In genomic region chr2:73780242-73780582, GRCh38 we compare ENCODE assay signal across 8 cellular contexts. TPM values are rescaled to one million over a fixed set of nuclear protein-coding genes. Genes with fewer than 3 reads are reported as not detected.
DNase-seq lines count a peak whose midpoint lies in the region; ATAC-seq, FAIRE-seq and TF ChIP-seq lines count a peak whose summit lies in the region.

No MANE protein-coding gene starts in this region.

- H3K79me2 ChIP-seq in GM12878 (ENCODE audit: control insufficient read depth, insufficient read depth, low read length): peaks cover 33% of the 10 kb centered on the region

- no peaks in the 10 kb centered on the region for H3K9me3 ChIP-seq in left ventricle myocardium inferior (replicated peaks)
- no peaks in the 10 kb centered on the region for H3K9me3 ChIP-seq in GM12878 (replicated peaks; ENCODE audit: control insufficient read depth, insufficient read depth, low read length)
- no peaks in the 10 kb centered on the region for H3K9me3 ChIP-seq in mucosa of descending colon

- SMC1A ChIA-PET in GM12878 (lab: Charles Lee; ENCODE audit: uncharacterized antibody, unreplicated experiment): interaction anchor here (0.5 to 1.5 kb wide), 3 partner anchors 9 to 63 kb away, joined by 3 to 5 read pairs (median 5); no protein-coding TSS in a partner anchor

- peak overlapping the region; percentile 50 for H2AFZ ChIP-seq in GM12878 (ENCODE audit: control insufficient read depth, low read depth, low read length)

- H3K36me3 ChIP-seq in left ventricle myocardium inferior (peaks cover 25% of the 10 kb centered on the region), GM12878 (ENCODE audit: control insufficient read depth in 2 of 2, insufficient read depth in 2 of 2, low read length in 1 of 2) (peaks cover 0 to 4% of the 10 kb centered on the region in 2 experiments; a peak in 1 of 4 replicates), mucosa of descending colon (ENCODE audit: low read depth) (no peaks in the 10 kb centered on the region)

- peak overlapping the region; percentile 63 for H3K4me2 ChIP-seq in GM12878 (ENCODE audit: control insufficient read depth, insufficient read depth)

- POLR2A ChIA-PET in GM12878 (lab: Charles Lee): no interaction called here

- H3K27me3 ChIP-seq in left ventricle myocardium inferior (ENCODE audit: low read depth) (no peaks in the 10 kb centered on the region), GM12878 (replicated peaks in 1 of 2; ENCODE audit: control insufficient read depth in 2 of 2, insufficient read depth in 2 of 2, low read length in 1 of 2) (no peaks in the 10 kb centered on the region)

- TF ChIP-seq CTCF in left ventricle myocardium inferior (IDR thresholded peaks at IDR 0.05; ENCODE audit: borderline replicate concordance) (no peak), GM12878 (IDR thresholded peaks at IDR 0.05 in 2 of 3, conservative IDR thresholded peaks at IDR 0.05 in 1 of 3; ENCODE audit: control insufficient read depth in 2 of 3, extremely low read depth in 1 of 3, insufficient read depth in 1 of 3, low read depth in 3 of 3, low read length in 3 of 3) (no peak), mucosa of descending colon (IDR thresholded peaks at IDR 0.05) (no peak)

- peak overlapping the region; percentile 94 for H3K27ac ChIP-seq in left ventricle myocardium inferior (replicated peaks)
- no peak overlapping the region for H3K27ac ChIP-seq in GM12878 (ENCODE audit: control insufficient read depth, insufficient read depth)

- no peak for TF ChIP-seq RAD21 in GM12878 (IDR thresholded peaks at IDR 0.05; ENCODE audit: insufficient read depth, low read depth, low read length)

- ATAC-seq in Right ventricle myocardium inferior: no peak
- ATAC-seq in GM12878: no peak
- no peak for ATAC-seq in mucosa of descending colon
- no peak for ATAC-seq in HG02885 (IDR thresholded peaks at IDR 0.05; ENCODE audit: poor library complexity, unreplicated experiment)
- no peak for ATAC-seq in HG03439 (IDR thresholded peaks at IDR 0.05; ENCODE audit: unreplicated experiment)

- H3K9ac ChIP-seq in GM12878 (ENCODE audit: control insufficient read depth, insufficient read depth, low read length): no peak overlapping the region

- H3K4me3 ChIP-seq in left ventricle myocardium inferior: peak overlapping the region; percentile 80
- no peak overlapping the region for H3K4me3 ChIP-seq in GM12878
- H3K4me3 ChIP-seq in mucosa of descending colon: peak overlapping the region; percentile 56

- DNase-seq in left ventricle myocardium inferior (no peak), Right ventricle myocardium inferior (ENCODE audit: missing footprints) (no peak), GM12878 (ENCODE audit: low read depth, low spot score) (no peak), mucosa of descending colon (no peak), NCI-H1092 treated with DMSO at 0.1 percent for 48 hours (lab: John Stamatoyannopoulos, UW) (no peak), NCI-H1930 (lab: John Stamatoyannopoulos, UW) (no peak)

- 3% methylated on average over 6 of the region's 6 CpGs for WGBS in GM12878 (ENCODE audit: insufficient coverage, insufficient replicate concordance, low lambda C conversion rate, missing lambda C conversion rate)

- intact Hi-C loops in left ventricle myocardium inferior (cut with micrococcal nuclease) (no loop called here), Right ventricle myocardium inferior (cut with DNase I) (loop anchor here (10.0 kb wide), 1 partner anchor 45 kb away; the partner anchor contains the start of gene TPRKB), GM12878 (cut with micrococcal nuclease; ENCODE audit: unreplicated experiment) (no loop called here), mucosa of descending colon (cut with DNase I, micrococcal nuclease) (no loop called here)

- CTCF ChIA-PET in GM12878 (lab: Yijun Ruan, JAX): interaction anchor here (1.0 to 1.6 kb wide), 6 partner anchors 8 to 90 kb away, joined by 3 to 6 read pairs (median 6); no protein-coding TSS in a partner anchor

- no peak for TF ChIP-seq EP300 in GM12878 (IDR thresholded peaks at IDR 0.05; ENCODE audit: borderline replicate concordance in 1 of 2, control insufficient read depth in 1 of 2, low read depth in 2 of 2, low read length in 2 of 2)

- peaks cover 26% of the 10 kb centered on the region for H3K4me1 ChIP-seq in left ventricle myocardium inferior
- H3K4me1 ChIP-seq in GM12878 (ENCODE audit: control insufficient read depth, insufficient read depth, low read length): peaks cover 4% of the 10 kb centered on the region; the same call in 1 of the 2 replicates
- H3K4me1 ChIP-seq in mucosa of descending colon (ENCODE audit: low read depth): peaks cover 9% of the 10 kb centered on the region

- in situ Hi-C loops in GM12878 (cut with MboI): no loop called here

- H4K20me1 ChIP-seq in GM12878 (ENCODE audit: control insufficient read depth, insufficient read depth): no peaks in the 10 kb centered on the region

- RAD21 ChIA-PET in GM12878 (lab: Charles Lee; ENCODE audit: unreplicated experiment): interaction anchor here (1.6 kb wide), 1 partner anchor 41 kb away, joined by 5 read pairs; no protein-coding TSS in a partner anchor

- no TSS peak for BruUV-seq in GM12878 (replicated peaks; lab: Mats Ljungman, UMichigan)

- no peak for FAIRE-seq in GM12878 (lab: Jason Lieb, UNC)

- TF ChIP-seq POLR2A in GM12878 (IDR thresholded peaks at IDR 0.05; ENCODE audit: low read depth, low read length): no peak

RNA-seq across cellular contexts. Expression of gene DUSP11, which starts 0.3 kb away (rescaled TPM):
- total RNA-seq in left ventricle myocardium inferior (10.6 TPM), Right ventricle myocardium inferior (10.6 TPM), GM12878 (2014; rRNA removed) (48.9 and 51.7 TPM in 2 replicates), GM12878 (2014; rRNA removed; fragmentation: Illumina TruSeq; extraction: Trizol) (36.4 and 40.3 TPM in 2 replicates), GM12878 (2021) (25.9 and 26.4 TPM in 2 replicates), mucosa of descending colon (10 to 100 TPM; 18.5 to 22.5 (median 21.0) TPM)
- total RNA-seq in GM12878 (2013; cell fraction: nucleolus; rRNA removed): 61.7 and 65.2 TPM in 2 replicates
- polyA plus RNA-seq in GM12878 (2011; ENCODE audit: low read depth): 21.6 TPM
- polyA plus RNA-seq in GM12878 (2011; rRNA removed) (41.6 and 56.9 TPM in 2 replicates), GM12878 (2014; fragmentation: Illumina TruSeq; extraction: Trizol) (46.9 and 59.9 TPM in 2 replicates), GM12878 (2014; fragmentation: Nextera tagmentation; extraction: Ambion mirVana) (10 to 100 TPM; 57.1 to 76.7 TPM), GM12878 (2014; rRNA removed) (34.7 and 37.3 TPM in 2 replicates), GM12878 (2016; fragmentation: Nextera tagmentation; extraction: Ambion mirVana) (10 to 100 TPM; 73.6 to 78.4 TPM)
- 21.5 and 24.3 TPM in 2 replicates for polyA plus RNA-seq in GM12878 (2011; cell fraction: cytosol; rRNA removed)
- polyA plus RNA-seq in GM12878 (2011; cell fraction: nucleus; rRNA removed): 17.5 and 18.4 TPM in 2 replicates
- polyA plus RNA-seq in GM12878 (2012): 27.8 and 29.2 TPM in 2 replicates
- polyA minus RNA-seq in GM12878 (2011; rRNA and poly(A)+ RNA removed): 11.8 and 14.4 TPM in 2 replicates
- 7.2 and 7.4 TPM in 2 replicates for polyA minus RNA-seq in GM12878 (2011; cell fraction: cytosol; rRNA and poly(A)+ RNA removed)
- 17.8 and 28.2 TPM in 2 replicates for polyA minus RNA-seq in GM12878 (2011; cell fraction: nucleus; rRNA and poly(A)+ RNA removed)

RNA-seq across cellular contexts. Expression of gene C2orf78, which starts 3.8 kb away (rescaled TPM):
- not detected for total RNA-seq in left ventricle myocardium inferior
- not detected for total RNA-seq in Right ventricle myocardium inferior
- total RNA-seq in GM12878 (2013; cell fraction: nucleolus; rRNA removed): not detected in 2 replicates
- total RNA-seq in GM12878 (2014; rRNA removed): 0.27 and 0.28 TPM in 2 replicates
- total RNA-seq in GM12878 (2014; rRNA removed; fragmentation: Illumina TruSeq; extraction: Trizol): 0.36 and 0.46 TPM in 2 replicates
- total RNA-seq in GM12878 (2021): 0.44 and 0.51 TPM in 2 replicates
- polyA plus RNA-seq in GM12878 (2011; ENCODE audit: low read depth): not detected
- 0.08 and 0.13 TPM in 2 replicates for polyA plus RNA-seq in GM12878 (2011; rRNA removed)
- 0.05 and 0.13 TPM in 2 replicates for polyA plus RNA-seq in GM12878 (2011; cell fraction: cytosol; rRNA removed)
- 0.04 TPM in 2 replicates for polyA plus RNA-seq in GM12878 (2011; cell fraction: nucleus; rRNA removed)
- 0.07 and 0.14 TPM in 2 replicates for polyA plus RNA-seq in GM12878 (2012)
- 0.62 and 0.84 TPM in 2 replicates for polyA plus RNA-seq in GM12878 (2014; fragmentation: Illumina TruSeq; extraction: Trizol)
- under 1 TPM; 0.13 to 0.27 TPM for polyA plus RNA-seq in GM12878 (2014; fragmentation: Nextera tagmentation; extraction: Ambion mirVana)
- 0.23 and 0.82 TPM in 2 replicates for polyA plus RNA-seq in GM12878 (2014; rRNA removed)
- polyA plus RNA-seq in GM12878 (2016; fragmentation: Nextera tagmentation; extraction: Ambion mirVana): under 1 TPM; 0.52 to 0.81 TPM
- polyA minus RNA-seq in GM12878 (2011; rRNA and poly(A)+ RNA removed): not detected in 2 replicates
- polyA minus RNA-seq in GM12878 (2011; cell fraction: cytosol; rRNA and poly(A)+ RNA removed): not detected in 2 replicates
- not detected in 2 replicates for polyA minus RNA-seq in GM12878 (2011; cell fraction: nucleus; rRNA and poly(A)+ RNA removed)
- not detected for total RNA-seq in mucosa of descending colon

RNA-seq across cellular contexts. Expression of gene TPRKB, which starts 43.1 kb away (rescaled TPM):
- total RNA-seq in left ventricle myocardium inferior: 30.6 TPM
- total RNA-seq in Right ventricle myocardium inferior: 45.9 TPM
- total RNA-seq in GM12878 (2013; cell fraction: nucleolus; rRNA removed): 17.4 and 18.7 TPM in 2 replicates
- total RNA-seq in GM12878 (2014; rRNA removed): 32.5 and 36.8 TPM in 2 replicates
- total RNA-seq in GM12878 (2014; rRNA removed; fragmentation: Illumina TruSeq; extraction: Trizol): 69.9 and 74.2 TPM in 2 replicates
- 23.6 and 28.1 TPM in 2 replicates for total RNA-seq in GM12878 (2021)
- polyA plus RNA-seq in GM12878 (2011; ENCODE audit: low read depth): 45.0 TPM
- polyA plus RNA-seq in GM12878 (2011; rRNA removed): 42.9 and 73.0 TPM in 2 replicates
- polyA plus RNA-seq in GM12878 (2011; cell fraction: cytosol; rRNA removed): 21.6 and 21.8 TPM in 2 replicates
- 10.7 and 13.7 TPM in 2 replicates for polyA plus RNA-seq in GM12878 (2011; cell fraction: nucleus; rRNA removed)
- polyA plus RNA-seq in GM12878 (2012): 42.6 and 62.5 TPM in 2 replicates
- polyA plus RNA-seq in GM12878 (2014; fragmentation: Illumina TruSeq; extraction: Trizol): 59.9 and 69.6 TPM in 2 replicates
- polyA plus RNA-seq in GM12878 (2014; fragmentation: Nextera tagmentation; extraction: Ambion mirVana): 100 to 1,000 TPM; 116 to 124 TPM
- 42.2 and 60.2 TPM in 2 replicates for polyA plus RNA-seq in GM12878 (2014; rRNA removed)
- 100 to 1,000 TPM; 122 to 129 TPM for polyA plus RNA-seq in GM12878 (2016; fragmentation: Nextera tagmentation; extraction: Ambion mirVana)
- 6.1 and 9.4 TPM in 2 replicates for polyA minus RNA-seq in GM12878 (2011; rRNA and poly(A)+ RNA removed)
- polyA minus RNA-seq in GM12878 (2011; cell fraction: cytosol; rRNA and poly(A)+ RNA removed): 5.6 and 7.8 TPM in 2 replicates
- 2.9 and 5.3 TPM in 2 replicates for polyA minus RNA-seq in GM12878 (2011; cell fraction: nucleus; rRNA and poly(A)+ RNA removed)
- total RNA-seq in mucosa of descending colon: 10 to 100 TPM; 22.3 to 33.5 (median 23.9) TPM

RNA-seq across cellular contexts. Expression of gene STAMBP, which starts 48.5 kb away (rescaled TPM):
- total RNA-seq in left ventricle myocardium inferior (35.5 TPM), Right ventricle myocardium inferior (27.8 TPM), GM12878 (2014; rRNA removed) (38.9 and 49.9 TPM in 2 replicates), GM12878 (2014; rRNA removed; fragmentation: Illumina TruSeq; extraction: Trizol) (50.1 and 53.3 TPM in 2 replicates), GM12878 (2021) (44.0 and 45.0 TPM in 2 replicates), mucosa of descending colon (10 to 100 TPM; 38.9 to 47.0 (median 42.5) TPM)
- total RNA-seq in GM12878 (2013; cell fraction: nucleolus; rRNA removed): 34.9 and 38.9 TPM in 2 replicates
- polyA plus RNA-seq in GM12878 (2011; ENCODE audit: low read depth): 22.9 TPM
- polyA plus RNA-seq in GM12878 (2011; rRNA removed) (84.1 and 101 TPM in 2 replicates), GM12878 (2014; fragmentation: Illumina TruSeq; extraction: Trizol) (77.8 and 108 TPM in 2 replicates), GM12878 (2014; fragmentation: Nextera tagmentation; extraction: Ambion mirVana) (10 to 100 TPM; 67.3 to 72.2 TPM), GM12878 (2014; rRNA removed) (43.1 and 51.9 TPM in 2 replicates), GM12878 (2016; fragmentation: Nextera tagmentation; extraction: Ambion mirVana) (10 to 100 TPM; 82.2 to 83.2 TPM)
- 68.4 and 74.4 TPM in 2 replicates for polyA plus RNA-seq in GM12878 (2011; cell fraction: cytosol; rRNA removed)
- 50.3 and 76.3 TPM in 2 replicates for polyA plus RNA-seq in GM12878 (2011; cell fraction: nucleus; rRNA removed)
- polyA plus RNA-seq in GM12878 (2012): 43.4 and 56.6 TPM in 2 replicates
- polyA minus RNA-seq in GM12878 (2011; rRNA and poly(A)+ RNA removed): 57.1 and 66.7 TPM in 2 replicates
- polyA minus RNA-seq in GM12878 (2011; cell fraction: cytosol; rRNA and poly(A)+ RNA removed): 17.5 and 19.5 TPM in 2 replicates
- 16.3 and 20.9 TPM in 2 replicates for polyA minus RNA-seq in GM12878 (2011; cell fraction: nucleus; rRNA and poly(A)+ RNA removed)
